ENCODE assay signal across 8 cellular contexts in the genomic region with DNA sequence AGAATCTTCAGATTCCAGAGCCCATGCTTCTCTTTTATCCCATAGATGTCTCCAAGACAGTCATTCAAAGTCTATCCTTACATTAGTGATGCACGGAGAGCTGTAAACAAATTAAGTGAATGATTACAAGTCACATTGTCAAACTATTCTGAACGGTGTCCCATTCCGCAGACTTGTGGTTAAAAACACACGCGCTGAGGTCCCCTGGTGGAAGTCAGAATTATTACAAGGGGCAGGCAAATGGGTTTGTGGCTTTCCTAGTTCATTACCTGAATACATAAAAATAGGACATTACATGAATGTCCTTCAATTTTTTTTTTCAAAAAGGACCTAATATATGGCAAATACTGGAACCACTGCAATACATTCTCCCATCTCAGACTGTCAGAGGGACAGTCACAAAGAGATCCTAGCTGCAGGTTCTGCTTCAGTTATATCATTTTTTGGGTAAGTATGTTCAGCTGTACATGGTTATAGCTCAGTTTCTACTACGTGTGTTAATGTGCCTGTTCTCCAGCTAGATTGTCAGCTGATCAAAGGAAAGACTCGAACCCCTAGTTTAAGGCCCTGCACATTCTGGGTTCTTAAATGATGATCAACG. TPM values are rescaled to one million over a fixed set of nuclear protein-coding genes. Genes with fewer than 3 reads are reported as not detected.
DNase-seq lines count a peak whose midpoint lies in the region; ATAC-seq and TF ChIP-seq lines count a peak whose summit lies in the region.

No MANE protein-coding gene starts in this region.

- peaks cover 10% of the 10 kb centered on the region for H3K4me1 ChIP-seq in ovary (ENCODE audit: insufficient read depth)

- TF ChIP-seq CTCF in fibroblast of villous mesenchyme (IDR thresholded peaks at IDR 0.05; ENCODE audit: insufficient read depth, low read depth, low read length): peak; percentile 81
- TF ChIP-seq CTCF in ovary (IDR thresholded peaks at IDR 0.05): peak; percentile 58 to 91 (median 87)

- H3K9me3 ChIP-seq in ovary: no peaks in the 10 kb centered on the region

- DNase-seq in COLO829 (ENCODE audit: low spot score) (peak; percentile 35), NCI-H82 treated with DMSO at 0.1 percent for 48 hours (lab: John Stamatoyannopoulos, UW; ENCODE audit: unreplicated experiment) (peak; percentile 11), fibroblast of villous mesenchyme (ENCODE audit: low read depth) (peak; percentile 58), ovary (peak; percentile 21 to 68 (median 61))
- peak; percentile 54 to 57 for DNase-seq in activated T-cell treated with anti-CD3 and anti-CD28 coated beads, Interleukin-2, amount 50 U/mL, for 72 hours

- H3K4me3 Mint-ChIP-seq in activated T-cell treated with anti-CD3 and anti-CD28 coated beads, Interleukin-2, amount 50 U/mL, for 72 hours: no peak overlapping the region

- H3K27me3 ChIP-seq in ovary: no peaks in the 10 kb centered on the region

- no peak overlapping the region for H3K27ac Mint-ChIP-seq in activated T-cell treated with anti-CD3 and anti-CD28 coated beads, Interleukin-2, amount 50 U/mL, for 72 hours

- intact Hi-C loops in ovary (cut with DNase I): loop anchor here in 3 of 4 donors (5.0 kb wide), 2 partner anchors 181 to 186 kb away; no protein-coding TSS in a partner anchor

- peaks cover 7% of the 10 kb centered on the region for H3K27me3 Mint-ChIP-seq in activated T-cell treated with anti-CD3 and anti-CD28 coated beads, Interleukin-2, amount 50 U/mL, for 72 hours (ENCODE audit: low read depth)

- ATAC-seq in GM19351 (IDR thresholded peaks at IDR 0.05; ENCODE audit: unreplicated experiment) (peak; percentile 69), HG03432 (IDR thresholded peaks at IDR 0.05; ENCODE audit: unreplicated experiment) (peak; percentile 78), GM18858 (IDR thresholded peaks at IDR 0.05; ENCODE audit: unreplicated experiment) (no peak)
- peak; percentile 58 to 66 for ATAC-seq in activated T-cell treated with anti-CD3 and anti-CD28 coated beads, Interleukin-2, amount 50 U/mL, for 72 hours (replicated peaks in 1 of 2)

- no peak overlapping the region for H3K27ac ChIP-seq in ovary

- no peak overlapping the region for H3K4me3 ChIP-seq in fibroblast of villous mesenchyme (ENCODE audit: low read depth, low read length)
- H3K4me3 ChIP-seq in ovary: no peak overlapping the region

- WGBS in ovary, 3 donors: 17 to 21% (median 18%) methylated on average over 8 of the region's 8 CpGs

- no peaks in the 10 kb centered on the region for H3K9me3 Mint-ChIP-seq in activated T-cell treated with anti-CD3 and anti-CD28 coated beads, Interleukin-2, amount 50 U/mL, for 72 hours

- no peak for TF ChIP-seq EP300 in ovary (IDR thresholded peaks at IDR 0.05)

- H3K36me3 ChIP-seq in ovary: no peaks in the 10 kb centered on the region

- peaks cover 13% of the 10 kb centered on the region for H3K4me1 Mint-ChIP-seq in activated T-cell treated with anti-CD3 and anti-CD28 coated beads, Interleukin-2, amount 50 U/mL, for 72 hours (ENCODE audit: low read depth)

- TF ChIP-seq POLR2A in ovary (IDR thresholded peaks at IDR 0.05): no peak

- H3K36me3 Mint-ChIP-seq in activated T-cell treated with anti-CD3 and anti-CD28 coated beads, Interleukin-2, amount 50 U/mL, for 72 hours (ENCODE audit: insufficient read depth in 2 of 2): no peaks in the 10 kb centered on the region

RNA-seq across cellular contexts. Expression of a gene that starts 53.1 kb away (rescaled TPM):
- under 1 TPM; 0.10 to 0.12 TPM for total RNA-seq in activated T-cell treated with anti-CD3 and anti-CD28 coated beads, Interleukin-2, amount 50 U/mL, for 72 hours
- total RNA-seq in fibroblast of villous mesenchyme: 0.32 TPM in 1 of 2 replicates, not detected in the other
- total RNA-seq in ovary: 10 to 100 TPM; 13.3 to 28.7 (median 17.8) TPM
- 1 to 10 TPM; 4.8 to 5.8 TPM for polyA plus RNA-seq in ovary

Comparison
In these comparisons a context has a peak if more than half of its experiments do, and no peak if none do; other contexts are left out.
1. DNase-seq: peak in every context shown above with its lines; median percentile 61 in ovary; 58 in fibroblast of villous mesenchyme; 56 in activated T-cell treated with anti-CD3 and anti-CD28 coated beads, Interleukin-2, amount 50 U/mL, for 72 hours; 35 in COLO829; 11 in NCI-H82 treated with DMSO at 0.1 percent for 48 hours.
2. RNA of a gene that starts 53.1 kb away (total RNA-seq): 13.3 to 28.7 TPM in ovary; 0.10 to 0.12 TPM in activated T-cell treated with anti-CD3 and anti-CD28 coated beads, Interleukin-2, amount 50 U/mL, for 72 hours and 0.32 TPM in fibroblast of villous mesenchyme; every median in the first group is over 10 times any median in the second.